Comparison of ENCODE assay signal across 20 cellular contexts in the genomic region with DNA sequence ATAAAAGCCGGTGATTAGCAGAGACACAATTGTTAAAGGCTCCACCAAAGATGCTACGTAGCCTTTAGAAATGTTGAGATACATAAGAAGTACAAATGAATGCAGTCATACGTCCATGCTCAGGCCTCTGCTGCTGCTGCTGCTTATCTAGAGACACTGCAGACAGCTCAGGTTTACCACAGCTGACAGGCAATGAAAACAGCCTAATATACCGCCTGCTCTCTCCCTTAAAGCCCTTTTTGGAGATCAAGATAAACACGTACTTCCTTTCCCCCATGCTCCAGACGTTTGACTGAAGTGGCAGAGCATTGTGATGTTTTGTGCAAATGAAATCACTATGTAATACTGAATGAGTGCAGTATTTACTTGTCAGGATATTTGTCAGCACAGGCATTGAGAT.
DNase-seq lines count a peak whose midpoint lies in the region; ATAC-seq and TF ChIP-seq lines count a peak whose summit lies in the region.
"Had no signal": no experiment of that assay in that cellular context is flagged by ENCODE, and none has a peak within 500 bp of the region (broad histone marks: within the 10 kb centered on the region; RNA-seq: fewer than 3 reads in every experiment).

No MANE protein-coding gene starts in this region.

- no peaks in the 10 kb centered on the region for H3K79me2 ChIP-seq in neural cell (replicated peaks; ENCODE audit: insufficient read depth, low read length)

- ATAC-seq in WTC11: no peak
- no peak for ATAC-seq in GM21367 (IDR thresholded peaks at IDR 0.05; ENCODE audit: unreplicated experiment)
- ATAC-seq: gastrocnemius medialis; natural killer cell treated with Interleukin-12 subunit alpha and Interleukin-12 subunit beta and Interleukin-15 and Interleukin-18, amount 100 ng/mL, for 72 hours; stimulated activated naive CD8-positive, alpha-beta T cell treated with anti-CD3 and anti-CD28 coated beads, Interleukin-15, Interleukin-2, amounts not matched to agents 100 U/mL and 50 U/mL, for 24 hours; upper lobe of right lung had no signal

- H3K27ac ChIP-seq in neural cell (ENCODE audit: low read length): no peak overlapping the region
- H3K27ac ChIP-seq: BLaER1, coronary artery, gastrocnemius medialis, upper lobe of right lung had no signal

- H3K27ac Mint-ChIP-seq in WTC11: peak overlapping the region; percentile 25; the same call in 1 of the 2 replicates
- H3K27ac Mint-ChIP-seq: natural killer cell treated with Interleukin-12 subunit alpha and Interleukin-12 subunit beta and Interleukin-15 and Interleukin-18, amount 100 ng/mL, for 72 hours had no signal

- H3K9me2 ChIP-seq in neural cell (ENCODE audit: insufficient read depth, low read length): no peaks in the 10 kb centered on the region

- no peaks in the 10 kb centered on the region for H4K20me1 ChIP-seq in neural cell (ENCODE audit: insufficient read depth)
- H4K20me1 ChIP-seq: BLaER1 had no signal

- TF ChIP-seq CTCF in WTC11 (IDR thresholded peaks at IDR 0.05): no peak
- TF ChIP-seq CTCF in neural cell (IDR thresholded peaks at IDR 0.05; ENCODE audit: poor library complexity, severe bottlenecking): no peak

- H3K36me3 Mint-ChIP-seq in WTC11: peaks cover 7% of the 10 kb centered on the region
- H3K36me3 Mint-ChIP-seq: natural killer cell treated with Interleukin-12 subunit alpha and Interleukin-12 subunit beta and Interleukin-15 and Interleukin-18, amount 100 ng/mL, for 72 hours had no signal

- peaks cover 59% of the 10 kb centered on the region for H3K4me1 Mint-ChIP-seq in WTC11

- TF ChIP-seq EP300 in neural cell (conservative IDR thresholded peaks at IDR 0.05; ENCODE audit: poor library complexity, severe bottlenecking): peak; percentile 42

- H3F3A ChIP-seq in neural cell (ENCODE audit: insufficient read depth, low read length, poor library complexity, severe bottlenecking): no peaks in the 10 kb centered on the region

- H3K36me3 ChIP-seq in neural cell (ENCODE audit: insufficient read depth, low read length): peaks cover 4% of the 10 kb centered on the region

- H3K4me3 Mint-ChIP-seq in WTC11: no peak overlapping the region
- H3K4me3 Mint-ChIP-seq: natural killer cell treated with Interleukin-12 subunit alpha and Interleukin-12 subunit beta and Interleukin-15 and Interleukin-18, amount 100 ng/mL, for 72 hours had no signal

- no peak overlapping the region for H3K4me2 ChIP-seq in neural cell (ENCODE audit: low read length)
- H3K4me2 ChIP-seq: BLaER1 had no signal

- CTCF ChIA-PET in WTC11 (lab: Charles Lee): interaction anchor here (1.4 to 1.5 kb wide), 3 partner anchors 17 to 60 kb away, joined by 4 to 5 read pairs (median 4); no protein-coding TSS in a partner anchor

- H3K9ac ChIP-seq in neural cell (ENCODE audit: low read length): no peak overlapping the region
- H3K9ac ChIP-seq: BLaER1 had no signal

- no peak overlapping the region for H3K4me3 ChIP-seq in neural cell (ENCODE audit: low read length)
- H3K4me3 ChIP-seq: BLaER1, coronary artery, gastrocnemius medialis, lung, upper lobe of right lung had no signal

- POLR2A ChIA-PET in WTC11 (lab: Charles Lee): no interaction called here

- no peak overlapping the region for H2AFZ ChIP-seq in neural cell (ENCODE audit: low read depth, low read length)

- no peaks in the 10 kb centered on the region for H3K9me3 ChIP-seq in neural cell (ENCODE audit: low read length)
- H3K9me3 ChIP-seq: BLaER1, gastrocnemius medialis, upper lobe of right lung had no signal

- TF ChIP-seq RAD21 in neural cell (conservative IDR thresholded peaks at IDR 0.05): peak; percentile 15

- H3K27me3 ChIP-seq in neural cell (ENCODE audit: insufficient read depth, low read depth, low read length): no peaks in the 10 kb centered on the region
- H3K27me3 ChIP-seq: BLaER1, gastrocnemius medialis, upper lobe of right lung had no signal

- no peaks in the 10 kb centered on the region for H3K27me3 Mint-ChIP-seq in WTC11 (ENCODE audit: low read depth)
- H3K27me3 Mint-ChIP-seq: natural killer cell treated with Interleukin-12 subunit alpha and Interleukin-12 subunit beta and Interleukin-15 and Interleukin-18, amount 100 ng/mL, for 72 hours had no signal

- H3K9me3 Mint-ChIP-seq in WTC11: no peaks in the 10 kb centered on the region
- H3K9me3 Mint-ChIP-seq: natural killer cell treated with Interleukin-12 subunit alpha and Interleukin-12 subunit beta and Interleukin-15 and Interleukin-18, amount 100 ng/mL, for 72 hours had no signal

- DNase-seq in NCI-H2107 treated with DMSO at 0.1 percent for 48 hours (lab: John Stamatoyannopoulos, UW; ENCODE audit: unreplicated experiment) (peak; percentile 9), NCI-H2107 (lab: John Stamatoyannopoulos, UW) (no peak), NCI-H1436 (lab: John Stamatoyannopoulos, UW) (peak; percentile 70), WTC11 (ENCODE audit: low spot score) (no peak), GOT3 (lab: John Stamatoyannopoulos, UW) (no peak), SKM-1 (lab: John Stamatoyannopoulos, UW; ENCODE audit: unreplicated experiment) (no peak)
- DNase-seq: 8988T; activated CD4-positive, alpha-beta T cell treated with anti-CD3 and anti-CD28 coated beads for 4 hours; activated CD8-positive, alpha-beta memory T cell treated with anti-CD3 and anti-CD28 coated beads, Interleukin-2, amount 50 U/mL, for 48 hours; gastrocnemius medialis; NCI-H2171; Right ventricle myocardium superior; stimulated activated naive CD8-positive, alpha-beta T cell treated with anti-CD3 and anti-CD28 coated beads, Interleukin-15, Interleukin-2, amounts not matched to agents 100 U/mL and 50 U/mL, for 24 hours; upper lobe of right lung had no signal

TF ChIP-seq in WTC11, 78 proteins besides CTCF, POLR2A, EP300 and RAD21 (continues in another document):
- TF ChIP-seq JAZF1 (CRISPR knock-in tag; IDR thresholded peaks at IDR 0.05) (no peak), GABPB1 (CRISPR knock-in tag; IDR thresholded peaks at IDR 0.05) (no peak), SOX15 (CRISPR knock-in tag; IDR thresholded peaks at IDR 0.05) (no peak), ATF1 (CRISPR knock-in tag; IDR thresholded peaks at IDR 0.05) (no peak), ZNF317 (CRISPR knock-in tag; IDR thresholded peaks at IDR 0.05; ENCODE audit: borderline replicate concordance, low read depth) (no peak), CREB1 (CRISPR knock-in tag; IDR thresholded peaks at IDR 0.05) (no peak)

TF ChIP-seq in neural cell, 6 proteins besides CTCF, POLR2A, EP300 and RAD21:
- TF ChIP-seq EZH2 (IDR thresholded peaks at IDR 0.05; ENCODE audit: borderline replicate concordance, insufficient read depth, low read length, poor library complexity, severe bottlenecking): no peak

Comparison
In these comparisons a context has a peak if more than half of its experiments do, and no peak if none do; other contexts are left out.
1. DNase-seq: peak in NCI-H2107 treated with DMSO at 0.1 percent for 48 hours (single experiment) and NCI-H1436 (single experiment); none in NCI-H2107 (single experiment), WTC11 (single experiment), GOT3 (single experiment) and SKM-1 (single experiment).